ENCODE assay signal across 8 cellular contexts in genomic region chr2:27663160-27663462, GRCh38. TPM values are rescaled to one million over a fixed set of nuclear protein-coding genes. Genes with fewer than 3 reads are reported as not detected.
DNase-seq lines count a peak whose midpoint lies in the region; ATAC-seq lines count a peak whose summit lies in the region.

No MANE protein-coding gene starts in this region.

- peak overlapping the region; percentile 100 for H3K4me3 Mint-ChIP-seq in activated CD4-positive, alpha-beta T cell treated with anti-CD3 and anti-CD28 coated beads, Interleukin-2, amount 10 ng/mL, durations not matched to agents 7 days and 5 days
- peak overlapping the region; percentile 94 to 100 (median 100) for H3K4me3 Mint-ChIP-seq in naive thymus-derived CD4-positive, alpha-beta T cell

- H3K27me3 ChIP-seq in MG63: no peaks in the 10 kb centered on the region
- H3K27me3 ChIP-seq in duodenal mucosa (ENCODE audit: control insufficient read depth in 1 of 2, insufficient read depth in 2 of 2, low read length in 2 of 2): no peaks in the 10 kb centered on the region
- no peaks in the 10 kb centered on the region for H3K27me3 ChIP-seq in naive thymus-derived CD4-positive, alpha-beta T cell (ENCODE audit: control insufficient read depth in 2 of 2, insufficient read depth in 2 of 2, low read length in 2 of 2)

- peaks cover 47% of the 10 kb centered on the region for H3K4me1 Mint-ChIP-seq in activated CD4-positive, alpha-beta T cell treated with anti-CD3 and anti-CD28 coated beads, Interleukin-2, amount 10 ng/mL, durations not matched to agents 7 days and 5 days
- H3K4me1 Mint-ChIP-seq in naive thymus-derived CD4-positive, alpha-beta T cell: peaks cover 35 to 77% (median 64%) of the 10 kb centered on the region in 7 donors

- H3K9me3 Mint-ChIP-seq in activated CD4-positive, alpha-beta T cell treated with anti-CD3 and anti-CD28 coated beads, Interleukin-2, amount 10 ng/mL, durations not matched to agents 7 days and 5 days: no peaks in the 10 kb centered on the region
- peaks cover 0 to 3% (median 0%) of the 10 kb centered on the region in 11 donors for H3K9me3 Mint-ChIP-seq in naive thymus-derived CD4-positive, alpha-beta T cell

- ATAC-seq in naive thymus-derived CD4-positive, alpha-beta T cell: peak; percentile 77

- intact Hi-C loops in naive thymus-derived CD4-positive, alpha-beta T cell (cut with micrococcal nuclease): loop anchor here (1.0 to 5.0 kb wide), 13 partner anchors 20 to 540 kb away; partner anchors contain the start of genes EIF2B4 (in 2 of the 2), IFT172 (in 2 of the 2), NRBP1 (in 2 of the 2) and SNX17 (in 2 of the 2)

- DNase-seq in activated CD4-positive, alpha-beta T cell treated with anti-CD3 and anti-CD28 coated beads, Interleukin-2, amount 10 ng/mL, durations not matched to agents 7 days and 5 days: no peak
- DNase-seq in activated CD4-positive, alpha-beta T cell treated with anti-CD3 and anti-CD28 coated beads for 1 hour: no peak
- DNase-seq in MG63 (no peak), NCI-H1105 treated with DMSO at 0.1 percent for 48 hours (lab: John Stamatoyannopoulos, UW) (no peak), T-helper 9 cell (no peak), globus pallidus (ENCODE audit: low spot score) (no peak)
- DNase-seq in naive thymus-derived CD4-positive, alpha-beta T cell: no peak

- peak overlapping the region; percentile 91 for H3K27ac ChIP-seq in duodenal mucosa (ENCODE audit: low read depth, low read length)
- peak overlapping the region; percentile 95 for H3K27ac ChIP-seq in naive thymus-derived CD4-positive, alpha-beta T cell (ENCODE audit: low read depth, low read length)

- H3K36me3 ChIP-seq in MG63 (peaks cover 32% of the 10 kb centered on the region), duodenal mucosa (ENCODE audit: control insufficient read depth in 1 of 2, insufficient read depth in 2 of 2, low read length in 2 of 2) (peaks cover 8 to 42% of the 10 kb centered on the region in 2 donors)
- H3K36me3 ChIP-seq in naive thymus-derived CD4-positive, alpha-beta T cell (ENCODE audit: control insufficient read depth in 2 of 3, insufficient read depth in 3 of 3, low read length in 3 of 3): peaks cover 0 to 40% (median 3%) of the 10 kb centered on the region in 3 experiments

- peak overlapping the region; percentile 100 for H3K27ac Mint-ChIP-seq in activated CD4-positive, alpha-beta T cell treated with anti-CD3 and anti-CD28 coated beads, Interleukin-2, amount 10 ng/mL, durations not matched to agents 7 days and 5 days
- peak overlapping the region; percentile 98 to 100 (median 99) for H3K27ac Mint-ChIP-seq in naive thymus-derived CD4-positive, alpha-beta T cell

- CTCF ChIA-PET in activated CD4-positive, alpha-beta T cell treated with anti-CD3 and anti-CD28 coated beads, Interleukin-2, amount 10 ng/mL, durations not matched to agents 7 days and 5 days (lab: Charles Lee): interaction anchor here (1.2 to 7.1 kb wide), 2 partner anchors 20 to 291 kb away, joined by 3 to 56 read pairs; no protein-coding TSS in a partner anchor
- CTCF ChIA-PET in naive thymus-derived CD4-positive, alpha-beta T cell (lab: Charles Lee): interaction anchor here (0.7 to 1.7 kb wide), 2 partner anchors 18 to 346 kb away, joined by 3 to 6 read pairs; no protein-coding TSS in a partner anchor

- no peaks in the 10 kb centered on the region for H3K27me3 Mint-ChIP-seq in activated CD4-positive, alpha-beta T cell treated with anti-CD3 and anti-CD28 coated beads, Interleukin-2, amount 10 ng/mL, durations not matched to agents 7 days and 5 days
- H3K27me3 Mint-ChIP-seq in naive thymus-derived CD4-positive, alpha-beta T cell: no peaks in the 10 kb centered on the region

- H3K9me3 ChIP-seq in MG63: no peaks in the 10 kb centered on the region; the same call in 1 of the 2 replicates
- H3K9me3 ChIP-seq in duodenal mucosa (ENCODE audit: control insufficient read depth in 1 of 2, low read length in 2 of 2): no peaks in the 10 kb centered on the region
- H3K9me3 ChIP-seq in naive thymus-derived CD4-positive, alpha-beta T cell (ENCODE audit: control insufficient read depth in 2 of 3, low read length in 3 of 3): no peaks in the 10 kb centered on the region

- peaks cover 37% of the 10 kb centered on the region for H3K36me3 Mint-ChIP-seq in activated CD4-positive, alpha-beta T cell treated with anti-CD3 and anti-CD28 coated beads, Interleukin-2, amount 10 ng/mL, durations not matched to agents 7 days and 5 days (ENCODE audit: low read depth)
- H3K36me3 Mint-ChIP-seq in naive thymus-derived CD4-positive, alpha-beta T cell: peaks cover 17 to 33% (median 26%) of the 10 kb centered on the region in 5 donors

- H3K4me3 ChIP-seq in MG63: peak overlapping the region; percentile 98
- peak overlapping the region; percentile 95 for H3K4me3 ChIP-seq in duodenal mucosa (ENCODE audit: low read depth in 1 of 2, low read length in 2 of 2)
- H3K4me3 ChIP-seq in naive thymus-derived CD4-positive, alpha-beta T cell (ENCODE audit: low read length): peak overlapping the region; percentile 98

- H3K9ac ChIP-seq in duodenal mucosa (ENCODE audit: low read depth in 1 of 2, low read length in 2 of 2): peak overlapping the region; percentile 79 to 93

- POLR2A ChIA-PET in activated CD4-positive, alpha-beta T cell treated with anti-CD3 and anti-CD28 coated beads, Interleukin-2, amount 10 ng/mL, durations not matched to agents 7 days and 5 days (lab: Charles Lee): interaction anchor here (0.7 kb wide), 1 partner anchor 557 kb away, joined by 3 read pairs; no protein-coding TSS in a partner anchor
- POLR2A ChIA-PET in naive thymus-derived CD4-positive, alpha-beta T cell (lab: Charles Lee): interaction anchor here (0.8 to 2.3 kb wide), 11 partner anchors 8 to 292 kb away, joined by 3 to 13 read pairs (median 5); partner anchors contain the start of genes MRPL33, PPM1G, SNX17 and ZNF512

- peaks cover 17 to 28% of the 10 kb centered on the region in 2 donors for H3K4me1 ChIP-seq in duodenal mucosa (ENCODE audit: control insufficient read depth in 1 of 2, insufficient read depth in 2 of 2, low read length in 2 of 2)
- H3K4me1 ChIP-seq in naive thymus-derived CD4-positive, alpha-beta T cell (ENCODE audit: control insufficient read depth in 2 of 2, insufficient read depth in 2 of 2, low read length in 2 of 2): peaks cover 18 to 20% of the 10 kb centered on the region in 2 donors

RNA-seq across cellular contexts. Expression of gene SUPT7L, which starts 0.3 kb away (rescaled TPM):
- total RNA-seq in activated CD4-positive, alpha-beta T cell treated with anti-CD3 and anti-CD28 coated beads, Interleukin-2, amount 10 ng/mL, durations not matched to agents 7 days and 5 days: 10 to 100 TPM; 34.5 to 36.2 TPM
- 11.3 and 14.7 TPM in 2 replicates for total RNA-seq in MG63 (2014; rRNA removed; shearing (Covaris generic); ENCODE audit: low replicate concordance)
- total RNA-seq in naive thymus-derived CD4-positive, alpha-beta T cell: 10 to 100 TPM; 37.9 to 58.6 (median 46.5) TPM
- polyA plus RNA-seq in naive thymus-derived CD4-positive, alpha-beta T cell: 10 to 100 TPM; 19.0 to 20.7 TPM

RNA-seq across cellular contexts. Expression of gene SLC4A1AP, which starts 0.6 kb away (rescaled TPM):
- total RNA-seq in activated CD4-positive, alpha-beta T cell treated with anti-CD3 and anti-CD28 coated beads, Interleukin-2, amount 10 ng/mL, durations not matched to agents 7 days and 5 days: 10 to 100 TPM; 22.7 to 23.5 TPM
- 27.1 and 37.8 TPM in 2 replicates for total RNA-seq in MG63 (2014; rRNA removed; shearing (Covaris generic); ENCODE audit: low replicate concordance)
- 10 to 100 TPM; 14.7 to 27.0 (median 23.2) TPM for total RNA-seq in naive thymus-derived CD4-positive, alpha-beta T cell
- polyA plus RNA-seq in naive thymus-derived CD4-positive, alpha-beta T cell: 10 to 100 TPM; 28.7 to 37.6 TPM

RNA-seq across cellular contexts. Expression of gene GPN1, which starts 34.3 kb away (rescaled TPM):
- 10 to 100 TPM; 36.3 to 44.1 TPM for total RNA-seq in activated CD4-positive, alpha-beta T cell treated with anti-CD3 and anti-CD28 coated beads, Interleukin-2, amount 10 ng/mL, durations not matched to agents 7 days and 5 days
- 34.2 and 49.6 TPM in 2 replicates for total RNA-seq in MG63 (2014; rRNA removed; shearing (Covaris generic); ENCODE audit: low replicate concordance)
- total RNA-seq in naive thymus-derived CD4-positive, alpha-beta T cell: 10 to 100 TPM; 27.8 to 45.5 (median 28.9) TPM
- polyA plus RNA-seq in naive thymus-derived CD4-positive, alpha-beta T cell: 10 to 100 TPM; 65.0 to 73.6 TPM

RNA-seq across cellular contexts. Expression of gene CCDC121, which starts 34.3 kb away (rescaled TPM):
- total RNA-seq in activated CD4-positive, alpha-beta T cell treated with anti-CD3 and anti-CD28 coated beads, Interleukin-2, amount 10 ng/mL, durations not matched to agents 7 days and 5 days: 1 to 10 TPM in 1 of 2 experiments, under 1 TPM in 1; 1.00 to 1.2 TPM
- 1.2 and 3.3 TPM in 2 replicates for total RNA-seq in MG63 (2014; rRNA removed; shearing (Covaris generic); ENCODE audit: low replicate concordance)
- total RNA-seq in naive thymus-derived CD4-positive, alpha-beta T cell: 1 to 10 TPM in 4 of 5 experiments, under 1 TPM in 1; 0.61 to 2.7 (median 1.9) TPM
- polyA plus RNA-seq in naive thymus-derived CD4-positive, alpha-beta T cell: 1 to 10 TPM; 1.7 to 2.1 TPM
